ENCODE assay signal across 17 cellular contexts in genomic region chr14:34424488-34424887, GRCh38.
"Had no signal": no experiment of that assay in that cellular context is flagged by ENCODE, and none has a peak within 500 bp of the region (broad histone marks: within the 10 kb centered on the region; RNA-seq: fewer than 3 reads in every experiment).

No MANE protein-coding gene starts in this region.

- H3K36me3 ChIP-seq: heart left ventricle, sigmoid colon, suprapubic skin, thyroid gland, upper lobe of right lung, vagina had no signal

- H3K27ac ChIP-seq: heart left ventricle, sigmoid colon, skin epidermis, suprapubic skin, thyroid gland, upper lobe of right lung, vagina had no signal

- H3K4me1 ChIP-seq: heart left ventricle, sigmoid colon, suprapubic skin, thyroid gland, upper lobe of right lung, vagina had no signal

- FAIRE-seq: frontal cortex had no signal

- DNase-seq: effector memory CD4-positive, alpha-beta T cell; erythroblast; heart left ventricle; hippocampal formation; kidney glomerular epithelial cell; mucosa of descending colon; naive thymus-derived CD8-positive, alpha-beta T cell; posterior cingulate gyrus; sigmoid colon; stimulated activated CD4-positive, alpha-beta T cell treated with anti-CD3 and anti-CD28 coated beads, Interleukin-12 subunit alpha, Interleukin-12 subunit beta, amount 100 ng/mL, for 4 hours; stimulated activated naive CD4-positive, alpha-beta T cell treated with Interleukin-2 at 50 U/mL for 16 hours; thyroid gland; upper lobe of right lung had no signal

- H3K9me3 ChIP-seq: thyroid gland had no signal

- H3K27me3 ChIP-seq: heart left ventricle, sigmoid colon, suprapubic skin, thyroid gland, upper lobe of right lung, vagina had no signal

- H3K4me3 ChIP-seq: heart left ventricle, mucosa of descending colon, sigmoid colon, skin epidermis, suprapubic skin, thyroid gland, upper lobe of right lung, vagina had no signal
